ENCODE assay signal across 2 cellular contexts in genomic region chr11:122187373-122188165, GRCh38.
TF ChIP-seq lines count a peak whose summit lies in the region.

No MANE protein-coding gene starts in this region.

TF ChIP-seq in A549, 52 proteins besides CTCF, POLR2A, EP300 and RAD21:
- TF ChIP-seq SREBF2 (IDR thresholded peaks at IDR 0.05) (no peak), GATA3 (IDR thresholded peaks at IDR 0.05; ENCODE audit: borderline replicate concordance) (no peak), HMGXB4 (CRISPR knock-in tag; IDR thresholded peaks at IDR 0.05; ENCODE audit: borderline replicate concordance) (no peak), MAFK (IDR thresholded peaks at IDR 0.05; ENCODE audit: partially characterized antibody) (peak; percentile 52), ESRRA (IDR thresholded peaks at IDR 0.05; ENCODE audit: borderline replicate concordance, low read length) (no peak), JUN (IDR thresholded peaks at IDR 0.05) (no peak), FOSL2 (IDR thresholded peaks at IDR 0.05) (no peak), FOSL2 (CRISPR knock-in tag; IDR thresholded peaks at IDR 0.05) (no peak), CEBPB (IDR thresholded peaks at IDR 0.05) (no peak)
TF ChIP-seq in A549: peak in this region for 1.

TF ChIP-seq in endothelial cell of umbilical vein, 7 proteins besides CTCF, POLR2A, EP300 and RAD21:
- no peak for TF ChIP-seq FOS (IDR thresholded peaks at IDR 0.05; ENCODE audit: borderline replicate concordance, insufficient read depth, low read length)
- TF ChIP-seq GATA2 (IDR thresholded peaks at IDR 0.05; ENCODE audit: insufficient read depth, insufficient read length, low read depth, low read length) = no peak
- no peak for TF ChIP-seq MYC (IDR thresholded peaks at IDR 0.05; ENCODE audit: low read depth, low read length)
- no peak for TF ChIP-seq JUN (IDR thresholded peaks at IDR 0.05; ENCODE audit: borderline replicate concordance, insufficient read depth, insufficient read length, low read depth)
- TF ChIP-seq, protein P1, sequence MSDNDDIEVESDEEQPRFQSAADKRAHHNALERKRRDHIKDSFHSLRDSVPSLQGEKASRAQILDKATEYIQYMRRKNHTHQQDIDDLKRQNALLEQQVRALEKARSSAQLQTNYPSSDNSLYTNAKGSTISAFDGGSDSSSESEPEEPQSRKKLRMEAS (IDR thresholded peaks at IDR 0.05; ENCODE audit: insufficient read depth, insufficient read length) = no peak
- TF ChIP-seq EZH2 (IDR thresholded peaks at IDR 0.05; ENCODE audit: borderline replicate concordance, low read depth, low read length, severe bottlenecking) = no peak
- no peak for TF ChIP-seq POLR2AphosphoS5 (IDR thresholded peaks at IDR 0.05; ENCODE audit: insufficient read depth, low read depth, low read length)
TF ChIP-seq in endothelial cell of umbilical vein: peak in this region for 0.
